17 cellular contexts compared by ENCODE assay signal in genomic region chr1:234776875-234777849, GRCh38.
A peak's percentile ranks its signal among the peaks of the same experiment; 100 is the strongest.
DNase-seq lines count a peak whose midpoint lies in the region; FAIRE-seq and TF ChIP-seq lines count a peak whose summit lies in the region.
"Had no signal": no experiment of that assay in that cellular context is flagged by ENCODE, and none has a peak within 500 bp of the region (broad histone marks: within the 10 kb centered on the region; RNA-seq: fewer than 3 reads in every experiment).

No MANE protein-coding gene starts in this region.

- no peak overlapping the region for H2AFZ ChIP-seq in H1 (ENCODE audit: low read length)
- no peak overlapping the region for H2AFZ ChIP-seq in osteoblast (ENCODE audit: low read length)

- H4K8ac ChIP-seq in H1 (ENCODE audit: extremely low read depth, insufficient read depth, low read length): no peak overlapping the region

- H2BK120ac ChIP-seq in H1 (replicated peaks; ENCODE audit: low read depth, low read length): no peak overlapping the region

- FAIRE-seq in H1 (lab: Jason Lieb, UNC): no peak
- FAIRE-seq: GM12891 had no signal

- H4K5ac ChIP-seq in H1 (ENCODE audit: insufficient read length, low read depth, low read length): no peak overlapping the region

- DNase-seq in NCI-H82 (lab: John Stamatoyannopoulos, UW) (peak; percentile 51), NCI-H82 treated with DMSO at 0.1 percent for 48 hours (lab: John Stamatoyannopoulos, UW; ENCODE audit: unreplicated experiment) (no peak), HT1080 (ENCODE audit: low read depth) (peak; percentile 5), H1 (ENCODE audit: low read depth in 1 of 2, low spot score in 2 of 2) (peak in 1 of 2 experiments; percentile 52), osteoblast (ENCODE audit: insufficient read length, low spot score, missing footprints) (peak; percentile 62), SW480 (ENCODE audit: low spot score) (no peak), retina (no peak)
- no peak for DNase-seq in activated CD4-positive, CD25-positive, alpha-beta regulatory T cell treated with anti-CD3 and anti-CD28 coated beads, Interleukin-2, amount 50 U/mL, for 72 hours
- DNase-seq: activated CD4-positive, CD25-positive, alpha-beta regulatory T cell; activated naive CD4-positive, alpha-beta T cell treated with anti-CD3 and anti-CD28 coated beads for 36 hours; nephron progenitor cell had no signal

- no peaks in the 10 kb centered on the region for H3K36me3 ChIP-seq in H1 (ENCODE audit: control insufficient read depth in 2 of 4, insufficient read depth in 4 of 4, low read length in 3 of 4)
- H3K36me3 ChIP-seq in osteoblast (ENCODE audit: insufficient read depth, low read length): no peaks in the 10 kb centered on the region
- H3K36me3 ChIP-seq: ascending aorta, gastroesophageal sphincter, stomach, vagina had no signal

- H3K9ac ChIP-seq in H1 (replicated peaks in 1 of 4; ENCODE audit: extremely low read depth in 1 of 4, low read depth in 3 of 4, low read length in 3 of 4): no peak overlapping the region

- TF ChIP-seq CTCF in H1 (IDR thresholded peaks at IDR 0.05; ENCODE audit: control extremely low read depth in 1 of 3, insufficient read depth in 1 of 3, low read depth in 1 of 3, low read length in 3 of 3) (0 out of 4 replicates have a peak, but pooled peaks of 1 of the 3 experiments have one; percentile 1), osteoblast (IDR thresholded peaks at IDR 0.05; ENCODE audit: extremely low read depth, low read depth, low read length) (no peak)

- H3K27me3 ChIP-seq in H1 (replicated peaks in 1 of 4; ENCODE audit: control insufficient read depth in 3 of 4, extremely low read depth in 1 of 4, insufficient read depth in 3 of 4, low read length in 3 of 4) (0 out of 7 replicates have a peak, but pooled peaks cover 0 to 4% (median 0%) of the 10 kb centered on the region in 4 experiments), osteoblast (ENCODE audit: insufficient read depth, low read length) (peaks cover 52% of the 10 kb centered on the region)
- H3K27me3 ChIP-seq: ascending aorta, vagina had no signal

- TF ChIP-seq RAD21 in H1 (IDR thresholded peaks at IDR 0.05 in 1 of 2, conservative IDR thresholded peaks at IDR 0.05 in 1 of 2; ENCODE audit: low read depth in 2 of 2, low read length in 2 of 2): no peak

- H2BK20ac ChIP-seq in H1 (ENCODE audit: low read length): no peak overlapping the region

- H3K9me3 ChIP-seq in H1 (ENCODE audit: insufficient read depth in 2 of 2, low read depth in 1 of 2, low read length in 1 of 2): no peaks in the 10 kb centered on the region; a peak in 1 of 4 replicates
- no peaks in the 10 kb centered on the region for H3K9me3 ChIP-seq in osteoblast (ENCODE audit: low read depth, low read length)
- H3K9me3 ChIP-seq: ascending aorta, Caco-2, gastroesophageal sphincter, stomach, vagina had no signal

- H3K4me3 ChIP-seq in H1 (ENCODE audit: extremely low read depth in 1 of 4, insufficient read depth in 2 of 4, low read depth in 3 of 4, low read length in 4 of 4): no peak overlapping the region
- no peak overlapping the region for H3K4me3 ChIP-seq in osteoblast (ENCODE audit: insufficient read depth, low read length)
- H3K4me3 ChIP-seq: ascending aorta, gastroesophageal sphincter, stomach, vagina had no signal

- H3K27ac ChIP-seq in H1 (ENCODE audit: low read depth, low read length): no peak overlapping the region
- H3K27ac ChIP-seq in osteoblast (ENCODE audit: low read depth, low read length): no peak overlapping the region
- H3K27ac ChIP-seq: ascending aorta, gastroesophageal sphincter, stomach, vagina had no signal

- TF ChIP-seq POLR2A in H1 (IDR thresholded peaks at IDR 0.05; ENCODE audit: control extremely low read depth in 1 of 2, low read depth in 2 of 2, low read length in 2 of 2): no peak

- H4K91ac ChIP-seq in H1 (replicated peaks; ENCODE audit: insufficient read length, low read length): no peak overlapping the region

- POLR2A ChIA-PET in H1 (lab: Charles Lee; ENCODE audit: partially characterized antibody): no interaction called here

- TF ChIP-seq EP300 in H1 (IDR thresholded peaks at IDR 0.05; ENCODE audit: borderline replicate concordance in 1 of 2, low read depth in 2 of 2, low read length in 2 of 2): no peak

- H3K4me2 ChIP-seq in H1 (ENCODE audit: insufficient read depth in 1 of 2, low read depth in 2 of 2, low read length in 2 of 2): no peak overlapping the region
- no peak overlapping the region for H3K4me2 ChIP-seq in osteoblast (ENCODE audit: insufficient read depth, low read length)

- no peaks in the 10 kb centered on the region for H3K23me2 ChIP-seq in H1 (ENCODE audit: low read depth, low read length)

- H3K79me2 ChIP-seq in H1 (ENCODE audit: control insufficient read depth in 1 of 2, insufficient read depth in 2 of 2, low read length in 2 of 2): no peaks in the 10 kb centered on the region
- H3K79me2 ChIP-seq in osteoblast (ENCODE audit: insufficient read depth, low read length): no peaks in the 10 kb centered on the region

- no peak overlapping the region for H3K18ac ChIP-seq in H1 (ENCODE audit: extremely low read depth, low read length)

- no peak overlapping the region for H3K56ac ChIP-seq in H1 (replicated peaks; ENCODE audit: insufficient read length, low read depth, low read length)

- H3K14ac ChIP-seq in H1 (ENCODE audit: insufficient read length): no peak overlapping the region

- H4K20me1 ChIP-seq in H1 (replicated peaks in 1 of 2; ENCODE audit: control insufficient read depth in 1 of 2, insufficient read depth in 2 of 2, low read length in 2 of 2) (no peaks in the 10 kb centered on the region), osteoblast (ENCODE audit: insufficient read depth, low read length) (no peaks in the 10 kb centered on the region)

- no peak overlapping the region for H2AK5ac ChIP-seq in H1 (ENCODE audit: low read depth, low read length)

- H3K4ac ChIP-seq in H1 (replicated peaks; ENCODE audit: insufficient read length, low read depth, low read length): no peak overlapping the region

- H2BK15ac ChIP-seq in H1 (ENCODE audit: low read length): 0 out of 2 replicates have a peak overlapping the region, but pooled peaks have one; percentile 0

- H2BK12ac ChIP-seq in H1 (ENCODE audit: low read depth, low read length): no peak overlapping the region

- CTCF ChIA-PET in H1 (lab: Charles Lee; ENCODE audit: partially characterized antibody): interaction anchor here (0.6 to 1.4 kb wide), 3 partner anchors 49 to 838 kb away, joined by 3 to 4 read pairs (median 3); no protein-coding TSS in a partner anchor

- peak overlapping the region; percentile 2; the same call in 1 of the 2 replicates for H2BK5ac ChIP-seq in H1 (ENCODE audit: low read depth, low read length)

- no peaks in the 10 kb centered on the region for H3K79me1 ChIP-seq in H1 (ENCODE audit: low read depth, low read length)

- WGBS in H1 (ENCODE audit: extremely low coverage in 1 of 2, insufficient coverage in 1 of 2, insufficient read length in 1 of 2, insufficient replicate concordance in 2 of 2, low coverage in 1 of 2, low lambda C conversion rate in 2 of 2, missing lambda C conversion rate in 1 of 2), 2 experiments: 85% methylated on average over 14 of the region's 14 CpGs; no CpG with 5 or more reads in 1 of the 2 experiments

- peaks cover 0 to 4% (median 2%) of the 10 kb centered on the region in 4 experiments; a peak in 4 of 7 replicates for H3K4me1 ChIP-seq in H1 (replicated peaks in 1 of 4; ENCODE audit: control insufficient read depth in 3 of 4, insufficient read depth in 4 of 4, low read length in 3 of 4)
- peaks cover 7% of the 10 kb centered on the region for H3K4me1 ChIP-seq in osteoblast (ENCODE audit: insufficient read depth, low read length)

- H3K23ac ChIP-seq in H1 (ENCODE audit: insufficient read length): no peak overlapping the region

TF ChIP-seq in H1, 55 proteins besides CTCF, POLR2A, EP300 and RAD21:
- TF ChIP-seq ASH2L (IDR thresholded peaks at IDR 0.05; ENCODE audit: low read length) (no peak), SRF (IDR thresholded peaks at IDR 0.05; ENCODE audit: low read depth, low read length) (0 out of 2 replicates have a peak, but pooled peaks have one; percentile 2), EZH2 (IDR thresholded peaks at IDR 0.05; ENCODE audit: low read depth, low read length, severe bottlenecking) (no peak)

Comparison
In these comparisons a context has a peak if more than half of its experiments do, and no peak if none do; other contexts are left out.
1. DNase-seq: peak in NCI-H82 (single experiment), HT1080 (single experiment) and osteoblast (single experiment); none in NCI-H82 treated with DMSO at 0.1 percent for 48 hours (single experiment), SW480 (single experiment), activated CD4-positive, CD25-positive, alpha-beta regulatory T cell treated with anti-CD3 and anti-CD28 coated beads, Interleukin-2, amount 50 U/mL, for 72 hours (single experiment) and retina (single experiment).